Comparison of ENCODE assay signal across 8 cellular contexts in the genomic region with DNA sequence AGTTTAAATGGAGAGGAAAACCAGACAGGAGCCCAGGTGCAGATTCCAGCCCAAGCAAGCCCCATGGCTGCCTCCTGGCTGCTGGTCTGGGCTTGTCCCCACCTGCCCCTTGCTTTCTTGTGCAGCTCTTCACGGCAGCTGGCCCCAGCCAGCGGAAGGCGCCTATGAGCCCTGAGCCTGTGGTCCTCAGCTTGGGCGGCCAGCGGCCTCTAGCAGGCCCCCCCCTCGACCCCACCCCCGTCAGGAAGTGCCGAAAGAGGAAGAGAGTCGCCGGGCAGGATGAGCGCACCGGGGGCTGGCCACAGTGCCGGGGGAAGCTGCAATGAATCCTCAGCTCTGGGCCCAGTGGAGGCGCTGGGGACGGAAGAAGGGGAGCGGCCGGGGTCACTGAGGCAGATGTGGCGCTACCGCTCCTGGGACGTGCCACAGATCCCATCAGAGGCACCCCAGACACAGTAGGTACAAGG. TPM values are rescaled to one million over a fixed set of nuclear protein-coding genes. Genes with fewer than 3 reads are reported as not detected.
DNase-seq lines count a peak whose midpoint lies in the region; ATAC-seq and TF ChIP-seq lines count a peak whose summit lies in the region.

No MANE protein-coding gene starts in this region.

- peaks cover 8% of the 10 kb centered on the region; the same call in 1 of the 2 replicates for H4K20me1 ChIP-seq in PC-9 (ENCODE audit: insufficient read depth)

- H2AFZ ChIP-seq in PC-9, result no peak overlapping the region

- TF ChIP-seq CTCF in PC-9 (conservative IDR thresholded peaks at IDR 0.05), result no peak

- ATAC-seq in HG03108 (IDR thresholded peaks at IDR 0.05; ENCODE audit: unreplicated experiment) (no peak), GM18868 (IDR thresholded peaks at IDR 0.05; ENCODE audit: unreplicated experiment) (no peak)

- H3F3A ChIP-seq in PC-9 (ENCODE audit: insufficient read depth, low read depth), result peaks cover under 1% of the 10 kb centered on the region; the same call in 1 of the 2 replicates

- peaks cover 60% of the 10 kb centered on the region for H3K4me1 Mint-ChIP-seq in T-helper 1 cell treated with Interleukin-12 subunit alpha and Interleukin-12 subunit beta and Interleukin-4 antibody, amounts not matched to agents 30 μg/mL and 1 μg/mL, for 36 hours (ENCODE audit: low read depth)

- H3K4me2 ChIP-seq in PC-9, result no peak overlapping the region

- no peaks in the 10 kb centered on the region for H3K9me2 ChIP-seq in PC-9 (ENCODE audit: insufficient read depth)

- H3K9me3 Mint-ChIP-seq in T-helper 1 cell treated with Interleukin-12 subunit alpha and Interleukin-12 subunit beta and Interleukin-4 antibody, amounts not matched to agents 30 μg/mL and 1 μg/mL, for 36 hours, result no peaks in the 10 kb centered on the region

- no peaks in the 10 kb centered on the region for H3K27me3 ChIP-seq in PC-9 (ENCODE audit: insufficient read depth, low read depth)

- peaks cover 42% of the 10 kb centered on the region for H3K4me1 ChIP-seq in PC-9 (replicated peaks; ENCODE audit: insufficient read depth)

- H3K4me3 Mint-ChIP-seq in T-helper 1 cell treated with Interleukin-12 subunit alpha and Interleukin-12 subunit beta and Interleukin-4 antibody, amounts not matched to agents 30 μg/mL and 1 μg/mL, for 36 hours, result peak overlapping the region; percentile 90

- CTCF ChIA-PET in PC-9 (lab: Charles Lee), result interaction anchor here (0.6 to 0.8 kb wide), 3 partner anchors 9 to 67 kb away, joined by 3 to 6 read pairs (median 3); no protein-coding TSS in a partner anchor

- peaks cover 13% of the 10 kb centered on the region for H3K36me3 Mint-ChIP-seq in T-helper 1 cell treated with Interleukin-12 subunit alpha and Interleukin-12 subunit beta and Interleukin-4 antibody, amounts not matched to agents 30 μg/mL and 1 μg/mL, for 36 hours (ENCODE audit: low read depth)

- H3K9me3 ChIP-seq in PC-9 (ENCODE audit: insufficient read depth, low read depth), result no peaks in the 10 kb centered on the region

- no TSS peak for BruUV-seq in PC-9 (replicated peaks; lab: Mats Ljungman, UMichigan)

- peaks cover 26% of the 10 kb centered on the region for H3K79me2 ChIP-seq in PC-9 (ENCODE audit: low read depth)

- H3K27ac Mint-ChIP-seq in T-helper 1 cell treated with Interleukin-12 subunit alpha and Interleukin-12 subunit beta and Interleukin-4 antibody, amounts not matched to agents 30 μg/mL and 1 μg/mL, for 36 hours, result peak overlapping the region; percentile 49

- H3K4me3 ChIP-seq in skeletal muscle cell (ENCODE audit: low read depth, low read length) (peak overlapping the region; percentile 29), PC-9 (no peak overlapping the region)

- intact Hi-C loops in PC-9 (cut with micrococcal nuclease; ENCODE audit: unreplicated experiment), result loop anchor here (10.0 kb wide), 1 partner anchor 220 kb away; the partner anchor contains the start of gene PHF21A

- POLR2A ChIA-PET in PC-9 (lab: Charles Lee; ENCODE audit: unreplicated experiment), result interaction anchor here (0.6 kb wide), 1 partner anchor 11 kb away, joined by 29 read pairs; no protein-coding TSS in a partner anchor

- H3K27me3 Mint-ChIP-seq in T-helper 1 cell treated with Interleukin-12 subunit alpha and Interleukin-12 subunit beta and Interleukin-4 antibody, amounts not matched to agents 30 μg/mL and 1 μg/mL, for 36 hours (ENCODE audit: low read depth), result no peaks in the 10 kb centered on the region

- no peak overlapping the region for H3K27ac ChIP-seq in PC-9

- no peaks in the 10 kb centered on the region for H3K36me3 ChIP-seq in PC-9 (ENCODE audit: low read depth)

- DNase-seq in T-helper 1 cell, result no peak
- peak; percentile 87 for DNase-seq in SKM-1 (lab: John Stamatoyannopoulos, UW; ENCODE audit: unreplicated experiment)
- peak; percentile 34 for DNase-seq in globus pallidus (ENCODE audit: low spot score)
- no peak for DNase-seq in skeletal muscle cell (ENCODE audit: low read depth)
- no peak for DNase-seq in PC-9

RNA-seq across cellular contexts. Expression of gene DGKZ, which starts 2.1 kb away (rescaled TPM):
- total RNA-seq in PC-9 (2021), result 49.3 and 67.5 TPM in 2 replicates

RNA-seq across cellular contexts. Expression of gene MDK, which starts 36.3 kb away (rescaled TPM):
- total RNA-seq in PC-9 (2021), result 399 and 464 TPM in 2 replicates

RNA-seq across cellular contexts. Expression of gene CHRM4, which starts 46.4 kb away (rescaled TPM):
- total RNA-seq in PC-9 (2021), result 0.31 TPM in 1 of 2 replicates, not detected in the other

Comparison
In these comparisons a context has a peak if more than half of its experiments do, and no peak if none do; other contexts are left out.
1. DNase-seq: peak in SKM-1 (single experiment) and globus pallidus (single experiment); none in T-helper 1 cell (0 of 5), skeletal muscle cell (single experiment) and PC-9 (0 of 2).